In the genomic region with DNA sequence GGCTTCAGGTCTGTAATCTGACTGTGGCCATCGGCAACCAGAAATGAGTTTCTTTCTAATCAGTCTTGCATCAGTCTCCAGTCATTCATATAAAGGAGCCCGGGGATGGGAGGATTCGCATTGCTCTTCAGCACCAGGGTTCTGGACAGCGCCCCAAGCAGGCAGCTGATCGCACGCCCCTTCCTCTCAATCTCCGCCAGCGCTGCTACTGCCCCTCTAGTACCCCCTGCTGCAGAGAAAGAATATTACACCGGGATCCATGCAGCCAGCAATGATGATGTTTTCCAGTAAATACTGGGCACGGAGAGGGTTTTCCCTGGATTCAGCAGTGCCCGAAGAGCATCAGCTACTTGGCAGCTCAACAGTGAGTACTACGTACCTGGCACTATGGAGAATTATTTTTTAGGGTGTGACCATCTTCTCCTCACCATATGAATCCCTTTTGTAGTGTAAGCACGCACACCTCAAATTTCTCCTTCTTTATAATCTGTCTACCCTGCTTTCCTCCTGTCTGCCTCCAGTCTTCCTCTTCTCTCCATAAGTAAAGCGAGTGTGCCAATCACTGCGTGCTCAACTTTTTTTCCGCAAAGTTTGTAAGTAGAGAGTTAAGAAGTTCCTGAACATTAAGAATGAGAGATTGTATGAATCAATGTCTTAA, we compare ENCODE assay signal across 2 cellular contexts.
TF ChIP-seq lines count a peak whose summit lies in the region.

Gene TPH2 (plus strand): TSS at position 118 of the 658 bp plus-strand sequence. CDS start 142 bp downstream, at position 260.

TF ChIP-seq in IMR-90, 13 proteins besides CTCF, POLR2A, EP300 and RAD21:
- TF ChIP-seq MXI1 (IDR thresholded peaks at IDR 0.05; ENCODE audit: borderline replicate concordance, low read depth, low read length) (peak; percentile 96), FOS (IDR thresholded peaks at IDR 0.05; ENCODE audit: low read depth, low read length) (no peak), USF2 (IDR thresholded peaks at IDR 0.05; ENCODE audit: low read depth, low read length) (peak; percentile 37; the same call in 1 of the 2 replicates), RCOR1 (IDR thresholded peaks at IDR 0.05; ENCODE audit: insufficient replicate concordance, low read length) (peak; percentile 82), MAFK (IDR thresholded peaks at IDR 0.05; ENCODE audit: low read depth, low read length) (no peak), SMC3 (IDR thresholded peaks at IDR 0.05; ENCODE audit: low read depth, low read length) (peak; percentile 58), CHD1 (IDR thresholded peaks at IDR 0.05; ENCODE audit: low read depth, low read length) (no peak), CEBPB (IDR thresholded peaks at IDR 0.05; ENCODE audit: low read depth, low read length) (no peak), BHLHE40 (IDR thresholded peaks at IDR 0.05; ENCODE audit: low read depth, low read length) (0 out of 2 replicates have a peak, but pooled peaks have one; percentile 11), NFE2L2 (IDR thresholded peaks at IDR 0.05; ENCODE audit: low read depth, low read length) (no peak), MAZ (IDR thresholded peaks at IDR 0.05; ENCODE audit: borderline replicate concordance, low read depth, low read length) (no peak), RFX5 (IDR thresholded peaks at IDR 0.05; ENCODE audit: low read depth, low read length) (no peak)
- TF ChIP-seq, protein P1, sequence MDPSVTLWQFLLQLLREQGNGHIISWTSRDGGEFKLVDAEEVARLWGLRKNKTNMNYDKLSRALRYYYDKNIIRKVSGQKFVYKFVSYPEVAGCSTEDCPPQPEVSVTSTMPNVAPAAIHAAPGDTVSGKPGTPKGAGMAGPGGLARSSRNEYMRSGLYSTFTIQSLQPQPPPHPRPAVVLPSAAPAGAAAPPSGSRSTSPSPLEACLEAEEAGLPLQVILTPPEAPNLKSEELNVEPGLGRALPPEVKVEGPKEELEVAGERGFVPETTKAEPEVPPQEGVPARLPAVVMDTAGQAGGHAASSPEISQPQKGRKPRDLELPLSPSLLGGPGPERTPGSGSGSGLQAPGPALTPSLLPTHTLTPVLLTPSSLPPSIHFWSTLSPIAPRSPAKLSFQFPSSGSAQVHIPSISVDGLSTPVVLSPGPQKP (IDR thresholded peaks at IDR 0.05; ENCODE audit: borderline replicate concordance, low read depth, low read length) = no peak
TF ChIP-seq in IMR-90: peak in this region for 5.

TF ChIP-seq in GM12878, 131 proteins besides CTCF, POLR2A, EP300 and RAD21:
- TF ChIP-seq KAT2A (conservative IDR thresholded peaks at IDR 0.05; ENCODE audit: control insufficient read depth, low read depth, low read length) = no peak
- no peak for TF ChIP-seq STAT3 (IDR thresholded peaks at IDR 0.05; ENCODE audit: low read depth, low read length)
- peak in 1 of 2 experiments; percentile 13; a peak in 1 of 4 replicates for TF ChIP-seq BHLHE40 (IDR thresholded peaks at IDR 0.05; ENCODE audit: borderline replicate concordance in 1 of 2, low read depth in 2 of 2, low read length in 1 of 2)
- peak; percentile 94 for TF ChIP-seq SIN3A (IDR thresholded peaks at IDR 0.05; ENCODE audit: low read depth, low read length)
- peak; percentile 48 for TF ChIP-seq SMC3 (IDR thresholded peaks at IDR 0.05; ENCODE audit: borderline replicate concordance, low read length)
- no peak for TF ChIP-seq HDGF (IDR thresholded peaks at IDR 0.05)
- peak; percentile 98 for TF ChIP-seq REST (IDR thresholded peaks at IDR 0.05; ENCODE audit: low read depth, low read length)
- peak; percentile 35 for TF ChIP-seq PBX3 (IDR thresholded peaks at IDR 0.05; ENCODE audit: insufficient replicate concordance, low read depth, low read length)
- TF ChIP-seq, protein P2, sequence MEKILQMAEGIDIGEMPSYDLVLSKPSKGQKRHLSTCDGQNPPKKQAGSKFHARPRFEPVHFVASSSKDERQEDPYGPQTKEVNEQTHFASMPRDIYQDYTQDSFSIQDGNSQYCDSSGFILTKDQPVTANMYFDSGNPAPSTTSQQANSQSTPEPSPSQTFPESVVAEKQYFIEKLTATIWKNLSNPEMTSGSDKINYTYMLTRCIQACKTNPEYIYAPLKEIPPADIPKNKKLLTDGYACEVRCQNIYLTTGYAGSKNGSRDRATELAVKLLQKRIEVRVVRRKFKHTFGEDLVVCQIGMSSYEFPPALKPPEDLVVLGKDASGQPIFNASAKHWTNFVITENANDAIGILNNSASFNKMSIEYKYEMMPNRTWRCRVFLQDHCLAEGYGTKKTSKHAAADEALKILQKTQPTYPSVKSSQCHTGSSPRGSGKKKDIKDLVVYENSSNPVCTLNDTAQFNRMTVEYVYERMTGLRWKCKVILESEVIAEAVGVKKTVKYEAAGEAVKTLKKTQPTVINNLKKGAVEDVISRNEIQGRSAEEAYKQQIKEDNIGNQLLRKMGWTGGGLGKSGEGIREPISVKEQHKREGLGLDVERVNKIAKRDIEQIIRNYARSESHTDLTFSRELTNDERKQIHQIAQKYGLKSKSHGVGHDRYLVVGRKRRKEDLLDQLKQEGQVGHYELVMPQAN (conservative IDR thresholded peaks at IDR 0.05) = peak; percentile 60; the same call in 1 of the 2 replicates
- no peak for TF ChIP-seq SMAD5 (IDR thresholded peaks at IDR 0.05; ENCODE audit: low read depth)
- peak; percentile 57; the same call in 1 of the 2 replicates for TF ChIP-seq YY1 (IDR thresholded peaks at IDR 0.05; ENCODE audit: low read depth, low read length)
